1 cellular context compared by ENCODE assay signal in the genomic region with DNA sequence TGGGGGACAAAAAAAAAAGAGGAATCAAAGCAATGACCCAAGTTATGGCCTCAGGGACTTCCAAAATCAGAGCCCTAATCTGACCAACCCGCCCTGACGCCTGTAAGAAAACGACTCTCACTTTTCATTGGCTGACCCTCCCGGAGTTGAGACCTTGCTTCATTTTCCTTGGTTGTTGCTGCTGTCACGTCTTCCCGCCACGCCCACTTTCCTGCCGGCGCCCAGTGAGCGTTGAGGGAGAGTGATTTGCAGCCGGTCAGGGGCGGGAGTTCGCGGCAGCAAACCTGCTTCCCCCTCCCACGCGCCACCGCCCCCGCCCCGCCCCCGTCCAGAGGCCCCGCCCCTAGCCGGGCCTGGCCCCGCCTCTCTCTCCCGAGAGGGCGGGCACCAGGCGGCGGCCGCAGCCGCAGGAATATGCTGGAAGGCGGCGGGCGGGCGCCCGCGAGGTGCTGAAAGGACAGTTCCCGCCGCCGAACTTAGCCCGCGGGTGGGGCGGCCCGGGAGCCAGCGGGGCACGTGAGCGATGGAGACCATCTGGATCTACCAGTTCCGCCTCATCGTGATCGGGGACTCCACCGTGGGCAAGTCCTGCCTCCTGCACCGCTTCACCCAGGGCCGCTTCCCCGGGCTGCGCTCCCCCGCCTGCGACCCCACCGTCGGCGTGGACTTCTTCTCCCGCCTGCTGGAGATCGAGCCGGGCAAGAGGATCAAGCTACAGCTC.
A peak's percentile ranks its signal among the peaks of the same experiment; 100 is the strongest.
TF ChIP-seq lines count a peak whose summit lies in the region.

Gene RAB39A, plus strand, starts transcription at position 403 of the 721 bp plus-strand sequence. Its CDS starts 121 bp downstream, at position 524.

TF ChIP-seq in HepG2, 621 proteins besides CTCF, POLR2A, EP300 and RAD21 (continued from another document and continues in another):
- no peak for TF ChIP-seq ZNF275 (CRISPR knock-in tag; IDR thresholded peaks at IDR 0.05; ENCODE audit: borderline replicate concordance)
- TF ChIP-seq ZNF512B (CRISPR knock-in tag; IDR thresholded peaks at IDR 0.05; ENCODE audit: borderline replicate concordance), result no peak
- TF ChIP-seq, protein P1, sequence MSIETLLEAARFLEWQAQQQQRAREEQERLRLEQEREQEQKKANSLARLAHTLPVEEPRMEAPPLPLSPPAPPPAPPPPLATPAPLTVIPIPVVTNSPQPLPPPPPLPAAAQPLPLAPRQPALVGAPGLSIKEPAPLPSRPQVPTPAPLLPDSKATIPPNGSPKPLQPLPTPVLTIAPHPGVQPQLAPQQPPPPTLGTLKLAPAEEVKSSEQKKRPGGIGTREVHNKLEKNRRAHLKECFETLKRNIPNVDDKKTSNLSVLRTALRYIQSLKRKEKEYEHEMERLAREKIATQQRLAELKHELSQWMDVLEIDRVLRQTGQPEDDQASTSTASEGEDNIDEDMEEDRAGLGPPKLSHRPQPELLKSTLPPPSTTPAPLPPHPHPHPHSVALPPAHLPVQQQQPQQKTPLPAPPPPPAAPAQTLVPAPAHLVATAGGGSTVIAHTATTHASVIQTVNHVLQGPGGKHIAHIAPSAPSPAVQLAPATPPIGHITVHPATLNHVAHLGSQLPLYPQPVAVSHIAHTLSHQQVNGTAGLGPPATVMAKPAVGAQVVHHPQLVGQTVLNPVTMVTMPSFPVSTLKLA (IDR thresholded peaks at IDR 0.05), result no peak
- no peak for TF ChIP-seq ADNP (CRISPR knock-in tag; IDR thresholded peaks at IDR 0.05)
- TF ChIP-seq NFYC (CRISPR knock-in tag; IDR thresholded peaks at IDR 0.05), result peak; percentile 73
- TF ChIP-seq, protein P2, sequence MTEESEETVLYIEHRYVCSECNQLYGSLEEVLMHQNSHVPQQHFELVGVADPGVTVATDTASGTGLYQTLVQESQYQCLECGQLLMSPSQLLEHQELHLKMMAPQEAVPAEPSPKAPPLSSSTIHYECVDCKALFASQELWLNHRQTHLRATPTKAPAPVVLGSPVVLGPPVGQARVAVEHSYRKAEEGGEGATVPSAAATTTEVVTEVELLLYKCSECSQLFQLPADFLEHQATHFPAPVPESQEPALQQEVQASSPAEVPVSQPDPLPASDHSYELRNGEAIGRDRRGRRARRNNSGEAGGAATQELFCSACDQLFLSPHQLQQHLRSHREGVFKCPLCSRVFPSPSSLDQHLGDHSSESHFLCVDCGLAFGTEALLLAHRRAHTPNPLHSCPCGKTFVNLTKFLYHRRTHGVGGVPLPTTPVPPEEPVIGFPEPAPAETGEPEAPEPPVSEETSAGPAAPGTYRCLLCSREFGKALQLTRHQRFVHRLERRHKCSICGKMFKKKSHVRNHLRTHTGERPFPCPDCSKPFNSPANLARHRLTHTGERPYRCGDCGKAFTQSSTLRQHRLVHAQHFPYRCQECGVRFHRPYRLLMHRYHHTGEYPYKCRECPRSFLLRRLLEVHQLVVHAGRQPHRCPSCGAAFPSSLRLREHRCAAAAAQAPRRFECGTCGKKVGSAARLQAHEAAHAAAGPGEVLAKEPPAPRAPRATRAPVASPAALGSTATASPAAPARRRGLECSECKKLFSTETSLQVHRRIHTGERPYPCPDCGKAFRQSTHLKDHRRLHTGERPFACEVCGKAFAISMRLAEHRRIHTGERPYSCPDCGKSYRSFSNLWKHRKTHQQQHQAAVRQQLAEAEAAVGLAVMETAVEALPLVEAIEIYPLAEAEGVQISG (CRISPR knock-in tag; IDR thresholded peaks at IDR 0.05), result no peak
- no peak for TF ChIP-seq ZNF296 (CRISPR knock-in tag; conservative IDR thresholded peaks at IDR 0.05)
- no peak for TF ChIP-seq ARNT (IDR thresholded peaks at IDR 0.05)
- no peak for TF ChIP-seq NR2F1 (CRISPR knock-in tag; IDR thresholded peaks at IDR 0.05)
- no peak for TF ChIP-seq ZNF10 (CRISPR knock-in tag; IDR thresholded peaks at IDR 0.05; ENCODE audit: borderline replicate concordance, low read depth)
- no peak for TF ChIP-seq HOXA7 (CRISPR knock-in tag; IDR thresholded peaks at IDR 0.05)
- no peak for TF ChIP-seq RXRB (CRISPR knock-in tag; IDR thresholded peaks at IDR 0.05; ENCODE audit: borderline replicate concordance)
- no peak for TF ChIP-seq ZSCAN5A (CRISPR knock-in tag; IDR thresholded peaks at IDR 0.05; ENCODE audit: borderline replicate concordance)
- no peak for TF ChIP-seq NR1H2 (CRISPR knock-in tag; IDR thresholded peaks at IDR 0.05; ENCODE audit: borderline replicate concordance, low read depth)
- no peak for TF ChIP-seq ZNF768 (CRISPR knock-in tag; IDR thresholded peaks at IDR 0.05)
- no peak for TF ChIP-seq ZNF670 (CRISPR knock-in tag; IDR thresholded peaks at IDR 0.05; ENCODE audit: borderline replicate concordance)
- TF ChIP-seq ZNF761 (CRISPR knock-in tag; conservative IDR thresholded peaks at IDR 0.05), result no peak
- TF ChIP-seq PHB2 (IDR thresholded peaks at IDR 0.05; ENCODE audit: partially characterized antibody), result no peak
- no peak for TF ChIP-seq ZBTB25 (CRISPR knock-in tag; IDR thresholded peaks at IDR 0.05)
- no peak for TF ChIP-seq MAF1 (CRISPR knock-in tag; IDR thresholded peaks at IDR 0.05; ENCODE audit: borderline replicate concordance)
- no peak for TF ChIP-seq ZNF644 (CRISPR knock-in tag; IDR thresholded peaks at IDR 0.05; ENCODE audit: low read depth)
- TF ChIP-seq U2AF1 (optimal IDR thresholded peaks at IDR 0.05; ENCODE audit: low read depth, low read length), result no peak
- TF ChIP-seq CREB1 (IDR thresholded peaks at IDR 0.05), result no peak
- TF ChIP-seq CREB1 (CRISPR knock-in tag; IDR thresholded peaks at IDR 0.05), result no peak
- TF ChIP-seq ZNF749 (CRISPR knock-in tag; IDR thresholded peaks at IDR 0.05; ENCODE audit: borderline replicate concordance), result no peak
- TF ChIP-seq ERF (CRISPR knock-in tag; IDR thresholded peaks at IDR 0.05), result no peak
- TF ChIP-seq SRSF1 (optimal IDR thresholded peaks at IDR 0.05; ENCODE audit: low read depth, low read length), result no peak
- TF ChIP-seq ZNF503 (CRISPR knock-in tag; IDR thresholded peaks at IDR 0.05), result no peak
- TF ChIP-seq ONECUT2 (CRISPR knock-in tag; IDR thresholded peaks at IDR 0.05), result no peak
- TF ChIP-seq FOSL1 (CRISPR knock-in tag; IDR thresholded peaks at IDR 0.05; ENCODE audit: borderline replicate concordance), result no peak
- 0 out of 2 replicates have a peak, but pooled peaks have one; percentile 35 for TF ChIP-seq MXD1 (CRISPR knock-in tag; IDR thresholded peaks at IDR 0.05)
- TF ChIP-seq THAP7 (CRISPR knock-in tag; IDR thresholded peaks at IDR 0.05), result no peak
- TF ChIP-seq ZNF256 (CRISPR knock-in tag; conservative IDR thresholded peaks at IDR 0.05), result no peak
- TF ChIP-seq KLF13 (CRISPR knock-in tag; IDR thresholded peaks at IDR 0.05), result no peak
- TF ChIP-seq ZNF687 (CRISPR knock-in tag; IDR thresholded peaks at IDR 0.05), result peak; percentile 32; the same call in 1 of the 2 replicates
- TF ChIP-seq ZNF20 (CRISPR knock-in tag; IDR thresholded peaks at IDR 0.05), result no peak
- no peak for TF ChIP-seq TRIM24 (CRISPR knock-in tag; IDR thresholded peaks at IDR 0.05)
- no peak for TF ChIP-seq ZNF337 (CRISPR knock-in tag; IDR thresholded peaks at IDR 0.05; ENCODE audit: borderline replicate concordance, low read depth)
